4 cellular contexts compared by ENCODE assay signal in the genomic region with DNA sequence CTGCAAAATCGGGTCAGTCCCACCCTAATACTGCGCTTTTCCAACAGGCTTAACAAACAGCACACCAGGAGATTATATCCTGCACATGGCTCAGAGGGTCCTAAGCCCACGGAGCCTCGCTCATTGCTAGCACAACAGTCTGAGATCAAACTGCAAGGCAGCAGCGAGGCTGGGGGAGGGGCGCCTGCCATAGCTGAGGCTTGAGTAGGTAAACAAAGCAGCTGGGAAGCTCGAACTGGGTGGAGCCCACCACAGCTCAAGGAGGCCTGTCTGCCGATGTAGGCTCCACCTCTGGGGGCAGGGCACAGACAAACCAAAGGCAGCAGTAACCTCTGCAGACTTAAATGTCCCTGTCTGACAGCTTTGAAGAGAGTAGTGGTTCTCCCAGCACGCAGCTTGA. TPM values are rescaled to one million over a fixed set of nuclear protein-coding genes. Genes with fewer than 3 reads are reported as not detected.
"Had no signal": no experiment of that assay in that cellular context is flagged by ENCODE, and none has a peak within 500 bp of the region (broad histone marks: within the 10 kb centered on the region; RNA-seq: fewer than 3 reads in every experiment).

No MANE protein-coding gene starts in this region.

RNA-seq across cellular contexts. Expression of gene KLHL41, which starts 56.5 kb away (rescaled TPM):
- total RNA-seq: GM23338, H1, H9, HT1080 had no signal
- polyA plus RNA-seq: GM23338, H1 had no signal
